In the genomic region with DNA sequence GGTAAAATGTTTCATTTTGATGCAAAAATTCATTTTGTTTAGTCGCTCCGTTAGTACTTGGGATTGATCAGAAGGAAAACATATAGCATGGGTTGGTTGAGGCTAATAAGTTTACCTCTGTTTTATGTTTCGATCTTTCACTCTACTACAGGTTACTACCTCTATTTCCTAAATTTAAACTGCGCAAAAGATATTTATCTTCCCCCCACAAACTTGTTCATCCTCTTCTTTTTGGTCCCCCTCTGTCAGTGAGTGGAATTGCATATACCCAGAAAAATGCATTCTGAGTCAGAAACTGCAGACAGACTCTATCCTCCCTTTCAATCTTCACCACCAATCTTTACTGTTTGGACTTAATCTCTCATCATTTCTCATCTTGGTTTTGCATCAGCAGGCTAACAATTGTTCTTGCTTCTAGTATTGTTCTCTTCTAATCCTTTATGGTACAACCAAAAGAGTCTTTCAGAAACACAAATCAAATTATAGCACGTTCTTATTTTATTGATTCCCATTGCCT, we compare ENCODE assay signal across 1 cellular context.
TF ChIP-seq lines count a peak whose summit lies in the region.

No MANE protein-coding gene starts in this region.

TF ChIP-seq in IMR-90, 13 proteins besides CTCF, POLR2A, EP300 and RAD21:
- TF ChIP-seq MAFK (IDR thresholded peaks at IDR 0.05; ENCODE audit: low read depth, low read length) (no peak), CEBPB (IDR thresholded peaks at IDR 0.05; ENCODE audit: low read depth, low read length) (no peak), FOS (IDR thresholded peaks at IDR 0.05; ENCODE audit: low read depth, low read length) (no peak)
- TF ChIP-seq, protein P1, sequence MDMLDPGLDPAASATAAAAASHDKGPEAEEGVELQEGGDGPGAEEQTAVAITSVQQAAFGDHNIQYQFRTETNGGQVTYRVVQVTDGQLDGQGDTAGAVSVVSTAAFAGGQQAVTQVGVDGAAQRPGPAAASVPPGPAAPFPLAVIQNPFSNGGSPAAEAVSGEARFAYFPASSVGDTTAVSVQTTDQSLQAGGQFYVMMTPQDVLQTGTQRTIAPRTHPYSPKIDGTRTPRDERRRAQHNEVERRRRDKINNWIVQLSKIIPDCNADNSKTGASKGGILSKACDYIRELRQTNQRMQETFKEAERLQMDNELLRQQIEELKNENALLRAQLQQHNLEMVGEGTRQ (IDR thresholded peaks at IDR 0.05; ENCODE audit: low read depth, low read length), result no peak
